In genomic region chr12:97075583-97076268, GRCh38 we compare ENCODE assay signal across 19 cellular contexts.
DNase-seq lines count a peak whose midpoint lies in the region; ATAC-seq and TF ChIP-seq lines count a peak whose summit lies in the region.
"Had no signal": no experiment of that assay in that cellular context is flagged by ENCODE, and none has a peak within 500 bp of the region (broad histone marks: within the 10 kb centered on the region; RNA-seq: fewer than 3 reads in every experiment).

No MANE protein-coding gene starts in this region.

- H3K4me3 ChIP-seq in neuron (ENCODE audit: low read length) (peak overlapping the region; percentile 7), prostate gland (no peak overlapping the region)
- H3K4me3 ChIP-seq: ascending aorta, HAP-1 had no signal

- H3K27ac ChIP-seq in prostate gland (no peak overlapping the region), substantia nigra (ENCODE audit: low read depth, low read length, poor library complexity, severe bottlenecking) (no peak overlapping the region)
- H3K27ac ChIP-seq: VCaP had no signal

- WGBS in prostate gland: 16% methylated on average over 7 of the region's 7 CpGs

- H2AFZ ChIP-seq in neuron (ENCODE audit: low read depth, low read length): peak overlapping the region; percentile 64

- TF ChIP-seq CTCF in prostate gland (IDR thresholded peaks at IDR 0.05): no peak

- no peaks in the 10 kb centered on the region for H3K27me3 ChIP-seq in neuron (ENCODE audit: insufficient read depth, low read length)
- H3K27me3 ChIP-seq in prostate gland (replicated peaks; ENCODE audit: insufficient read depth): no peaks in the 10 kb centered on the region
- H3K27me3 ChIP-seq: ascending aorta had no signal

- no peaks in the 10 kb centered on the region for H3K9me3 ChIP-seq in neuron (ENCODE audit: low read length)
- H3K9me3 ChIP-seq in prostate gland: no peaks in the 10 kb centered on the region
- H3K9me3 ChIP-seq: ascending aorta, HAP-1 had no signal

- H3K4me1 ChIP-seq in neuron (ENCODE audit: insufficient read depth, low read length) (peaks cover 24% of the 10 kb centered on the region), prostate gland (replicated peaks) (no peaks in the 10 kb centered on the region)
- H3K4me1 ChIP-seq: ascending aorta, HAP-1 had no signal

- no peak for TF ChIP-seq POLR2A in prostate gland (IDR thresholded peaks at IDR 0.05)

- no peak for ATAC-seq in esophagus mucosa
- ATAC-seq: left cardiac atrium; naive thymus-derived CD4-positive, alpha-beta T cell had no signal

- H3K36me3 ChIP-seq in neuron (ENCODE audit: insufficient read depth, low read length) (no peaks in the 10 kb centered on the region), prostate gland (no peaks in the 10 kb centered on the region)
- H3K36me3 ChIP-seq: ascending aorta, HAP-1 had no signal

- intact Hi-C loops in prostate gland (cut with DNase I): no loop called here

- peak; percentile 6 for DNase-seq in Daoy (ENCODE audit: low read depth)
- peak; percentile 88 for DNase-seq in astrocyte of the hippocampus (ENCODE audit: low read depth, low spot score)
- peak; percentile 3 for DNase-seq in globus pallidus (ENCODE audit: low spot score)
- DNase-seq in GF-D8 (lab: John Stamatoyannopoulos, UW): no peak
- DNase-seq in prostate gland (ENCODE audit: low spot score): no peak
- no peak for DNase-seq in substantia nigra (lab: John Stamatoyannopoulos, UW)
- DNase-seq: activated gamma-delta T cell; effector CD4-positive, alpha-beta T cell; glutamatergic neuron; left cardiac atrium; naive thymus-derived CD4-positive, alpha-beta T cell; NCI-H1092 treated with DMSO at 0.1 percent for 48 hours; NCI-H2171 treated with DMSO at 0.1 percent for 48 hours; stimulated activated naive CD4-positive, alpha-beta T cell treated with Interleukin-2 at 50 U/mL for 16 hours had no signal

Comparison
In these comparisons a context has a peak if more than half of its experiments do, and no peak if none do; other contexts are left out.
1. DNase-seq: peak in Daoy (single experiment), astrocyte of the hippocampus (single experiment) and globus pallidus (single experiment); none in GF-D8 (single experiment), prostate gland (single experiment) and substantia nigra (0 of 49).